In genomic region chr14:101843665-101844064, GRCh38 we compare ENCODE assay signal across 9 cellular contexts.
DNase-seq lines count a peak whose midpoint lies in the region; ATAC-seq, FAIRE-seq and TF ChIP-seq lines count a peak whose summit lies in the region.
"Had no signal": no experiment of that assay in that cellular context is flagged by ENCODE, and none has a peak within 500 bp of the region (broad histone marks: within the 10 kb centered on the region; RNA-seq: fewer than 3 reads in every experiment).

No MANE protein-coding gene starts in this region.

- H2BK12ac ChIP-seq in H1 (ENCODE audit: low read depth, low read length) = no peak overlapping the region

- no peak for TF ChIP-seq EP300 in H1 (IDR thresholded peaks at IDR 0.05; ENCODE audit: borderline replicate concordance in 1 of 2, low read depth in 2 of 2, low read length in 2 of 2)

- H2BK15ac ChIP-seq in H1 (ENCODE audit: low read length) = no peak overlapping the region

- H3K27ac ChIP-seq in H1 (ENCODE audit: low read depth, low read length) = no peak overlapping the region
- H3K27ac ChIP-seq: neutrophil had no signal

- H3K23ac ChIP-seq in H1 (ENCODE audit: insufficient read length) = no peak overlapping the region

- no peak overlapping the region for H3K4me3 ChIP-seq in H1 (ENCODE audit: extremely low read depth in 1 of 4, insufficient read depth in 2 of 4, low read depth in 3 of 4, low read length in 4 of 4)

- TF ChIP-seq RAD21 in H1 (IDR thresholded peaks at IDR 0.05 in 1 of 2, conservative IDR thresholded peaks at IDR 0.05 in 1 of 2; ENCODE audit: low read depth in 2 of 2, low read length in 2 of 2) = peak; percentile 50 to 60

- no peak overlapping the region for H3K14ac ChIP-seq in H1 (ENCODE audit: insufficient read length)

- no peak overlapping the region for H2AK5ac ChIP-seq in H1 (ENCODE audit: low read depth, low read length)

- peak in 2 of 3 experiments; percentile 40 to 45; a peak in 2 of 4 replicates for TF ChIP-seq CTCF in H1 (IDR thresholded peaks at IDR 0.05; ENCODE audit: control extremely low read depth in 1 of 3, insufficient read depth in 1 of 3, low read depth in 1 of 3, low read length in 3 of 3)

- H4K91ac ChIP-seq in H1 (replicated peaks; ENCODE audit: insufficient read length, low read length) = no peak overlapping the region

- H3K56ac ChIP-seq in H1 (replicated peaks; ENCODE audit: insufficient read length, low read depth, low read length) = no peak overlapping the region

- no peak overlapping the region for H2BK120ac ChIP-seq in H1 (replicated peaks; ENCODE audit: low read depth, low read length)

- TF ChIP-seq POLR2A in H1 (IDR thresholded peaks at IDR 0.05; ENCODE audit: control extremely low read depth in 1 of 2, low read depth in 2 of 2, low read length in 2 of 2) = no peak

- H3K4ac ChIP-seq in H1 (replicated peaks; ENCODE audit: insufficient read length, low read depth, low read length) = no peak overlapping the region

- no peaks in the 10 kb centered on the region for H3K9me3 ChIP-seq in H1 (ENCODE audit: insufficient read depth in 2 of 2, low read depth in 1 of 2, low read length in 1 of 2)
- H3K9me3 ChIP-seq: neutrophil had no signal

- DNase-seq in SW480 (ENCODE audit: low spot score) (peak; percentile 9), H1 (ENCODE audit: low read depth in 1 of 2, low spot score in 2 of 2) (no peak), DMS114 treated with DMSO at 0.1 percent for 48 hours (lab: John Stamatoyannopoulos, UW; ENCODE audit: unreplicated experiment) (no peak), putamen (ENCODE audit: low spot score) (no peak)
- peak in 2 of 3 experiments; percentile 20 to 53 for DNase-seq in stimulated activated CD4-positive, alpha-beta T cell treated with anti-CD3 and anti-CD28 coated beads, TNF-alpha, amount 100 ng/mL, for 24 hours (ENCODE audit: low read depth in 3 of 3)

- POLR2A ChIA-PET in H1 (lab: Charles Lee; ENCODE audit: partially characterized antibody) = interaction anchor here (0.8 to 1.2 kb wide), 2 partner anchors 9 to 51 kb away, joined by 4 read pairs; no protein-coding TSS in a partner anchor

- 78% methylated on average over 7 of the region's 7 CpGs; no CpG with 5 or more reads in 1 of the 2 experiments for WGBS in H1 (ENCODE audit: extremely low coverage in 1 of 2, insufficient coverage in 1 of 2, insufficient read length in 1 of 2, insufficient replicate concordance in 2 of 2, low coverage in 1 of 2, low lambda C conversion rate in 2 of 2, missing lambda C conversion rate in 1 of 2), 2 experiments

- no peak overlapping the region for H3K4me2 ChIP-seq in H1 (ENCODE audit: insufficient read depth in 1 of 2, low read depth in 2 of 2, low read length in 2 of 2)

- H3K36me3 ChIP-seq in H1 (ENCODE audit: control insufficient read depth in 2 of 4, insufficient read depth in 4 of 4, low read length in 3 of 4) = no peaks in the 10 kb centered on the region

- peaks cover 0 to 7% (median 4%) of the 10 kb centered on the region in 4 experiments; a peak in 5 of 7 replicates for H3K4me1 ChIP-seq in H1 (replicated peaks in 1 of 4; ENCODE audit: control insufficient read depth in 3 of 4, insufficient read depth in 4 of 4, low read length in 3 of 4)

- H4K20me1 ChIP-seq in H1 (replicated peaks in 1 of 2; ENCODE audit: control insufficient read depth in 1 of 2, insufficient read depth in 2 of 2, low read length in 2 of 2) = peaks cover 2 to 21% of the 10 kb centered on the region in 2 experiments

- peaks cover 8% of the 10 kb centered on the region; the same call in 1 of the 2 replicates for H3K79me1 ChIP-seq in H1 (ENCODE audit: low read depth, low read length)

- H3K18ac ChIP-seq in H1 (ENCODE audit: extremely low read depth, low read length) = no peak overlapping the region

- no peak for FAIRE-seq in H1 (lab: Jason Lieb, UNC)

- no peaks in the 10 kb centered on the region for H3K23me2 ChIP-seq in H1 (ENCODE audit: low read depth, low read length)

- H2BK5ac ChIP-seq in H1 (ENCODE audit: low read depth, low read length) = no peak overlapping the region

- H3K79me2 ChIP-seq in H1 (ENCODE audit: control insufficient read depth in 1 of 2, insufficient read depth in 2 of 2, low read length in 2 of 2) = peaks cover 0 to 9% of the 10 kb centered on the region in 2 experiments; a peak in 1 of 4 replicates

- no peak overlapping the region for H2AFZ ChIP-seq in H1 (ENCODE audit: low read length)

- H4K5ac ChIP-seq in H1 (ENCODE audit: insufficient read length, low read depth, low read length) = no peak overlapping the region

- ATAC-seq in GM18870 (IDR thresholded peaks at IDR 0.05; ENCODE audit: unreplicated experiment) (peak; percentile 58), HG02840 (IDR thresholded peaks at IDR 0.05; ENCODE audit: low FRiP score, unreplicated experiment) (peak; percentile 48), HG02938 (IDR thresholded peaks at IDR 0.05; ENCODE audit: unreplicated experiment) (no peak)

- H2BK20ac ChIP-seq in H1 (ENCODE audit: low read length) = no peak overlapping the region

- H3K9ac ChIP-seq in H1 (replicated peaks in 1 of 4; ENCODE audit: extremely low read depth in 1 of 4, low read depth in 3 of 4, low read length in 3 of 4) = no peak overlapping the region

- no peak overlapping the region for H4K8ac ChIP-seq in H1 (ENCODE audit: extremely low read depth, insufficient read depth, low read length)

- H3K27me3 ChIP-seq in H1 (replicated peaks in 1 of 4; ENCODE audit: control insufficient read depth in 3 of 4, extremely low read depth in 1 of 4, insufficient read depth in 3 of 4, low read length in 3 of 4) = no peaks in the 10 kb centered on the region
- H3K27me3 ChIP-seq: neutrophil had no signal

- CTCF ChIA-PET in H1 (lab: Charles Lee; ENCODE audit: partially characterized antibody) = interaction anchor here (0.8 to 3.2 kb wide), 12 partner anchors 14 to 136 kb away, joined by 3 to 24 read pairs (median 4); no protein-coding TSS in a partner anchor

TF ChIP-seq in H1, 55 proteins besides CTCF, POLR2A, EP300 and RAD21:
- TF ChIP-seq NRF1 (IDR thresholded peaks at IDR 0.05; ENCODE audit: low read depth, low read length) (no peak), CHD1 (IDR thresholded peaks at IDR 0.05; ENCODE audit: low read depth, low read length) (no peak), CBX8 (IDR thresholded peaks at IDR 0.05; ENCODE audit: borderline replicate concordance, low read depth, low read length) (no peak), GABPA (IDR thresholded peaks at IDR 0.05; ENCODE audit: borderline replicate concordance, insufficient read depth, low read length) (no peak)

Comparison
In these comparisons a context has a peak if more than half of its experiments do, and no peak if none do; other contexts are left out.
1. DNase-seq: peak in SW480 (single experiment) and stimulated activated CD4-positive, alpha-beta T cell treated with anti-CD3 and anti-CD28 coated beads, TNF-alpha, amount 100 ng/mL, for 24 hours (2 of 3); none in H1 (0 of 2), DMS114 treated with DMSO at 0.1 percent for 48 hours (single experiment) and putamen (single experiment).